Comparison of ENCODE assay signal across 11 cellular contexts in the genomic region with DNA sequence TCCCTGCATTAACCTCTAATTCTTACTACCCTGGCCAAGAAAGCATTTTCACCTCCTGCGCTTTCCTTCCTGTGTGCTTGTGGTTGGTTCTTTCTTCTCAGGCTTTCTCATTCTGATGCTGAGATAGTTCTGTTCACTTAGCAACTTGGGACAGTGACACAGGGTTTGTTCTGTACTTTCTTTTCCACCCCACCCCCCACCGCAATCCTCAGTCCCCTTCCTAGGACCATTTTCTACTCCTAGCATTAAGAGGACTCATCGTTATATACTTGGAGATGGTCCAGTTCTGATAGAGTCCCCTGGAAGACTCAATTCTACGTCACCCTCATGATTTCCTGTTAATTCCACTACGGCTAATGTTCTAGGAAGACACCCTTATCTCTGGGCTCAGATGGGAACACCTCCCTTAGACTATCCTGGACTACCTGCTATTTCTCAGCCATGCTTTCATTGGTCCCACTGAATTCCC. TPM values are rescaled to one million over a fixed set of nuclear protein-coding genes. Genes with fewer than 3 reads are reported as not detected.
DNase-seq lines count a peak whose midpoint lies in the region; ATAC-seq, FAIRE-seq and TF ChIP-seq lines count a peak whose summit lies in the region.
"Not testable (repeated sequence)": the region's sequence is repeated elsewhere in the genome, so short reads cannot be mapped to it uniquely, and the experiment has no call there.
"Had no signal": no experiment of that assay in that cellular context is flagged by ENCODE, and none has a peak within 500 bp of the region (broad histone marks: within the 10 kb centered on the region; RNA-seq: fewer than 3 reads in every experiment).

No MANE protein-coding gene starts in this region.

- not testable (repeated sequence) for TF ChIP-seq POLR2A in GM12892 (IDR thresholded peaks at IDR 0.05; ENCODE audit: low read depth, low read length)

- FAIRE-seq in GM12892 (lab: Jason Lieb, UNC) = peak; percentile 91

- H3K4me1 Mint-ChIP-seq in T-cell = peaks cover 53 to 64% (median 58%) of the 10 kb centered on the region in 3 donors

- CTCF ChIA-PET in T-cell (lab: Charles Lee) = interaction anchor here in 1 of 2 donors (1.0 to 1.4 kb wide), 3 partner anchors 11 to 207 kb away, joined by 3 to 4 read pairs (median 3); partner anchors contain the start of gene DUSP12

- H3K4me3 Mint-ChIP-seq in T-cell = peak overlapping the region; percentile 26 to 88 (median 37)

- H3K36me3 Mint-ChIP-seq in T-cell = not testable (repeated sequence)

- H3K27me3 Mint-ChIP-seq in T-cell = not testable (repeated sequence)

- peak overlapping the region; percentile 62 to 76 for H3K27ac Mint-ChIP-seq in T-cell

- H3K9me3 Mint-ChIP-seq in T-cell = not testable (repeated sequence)

- ATAC-seq in GM19372 (IDR thresholded peaks at IDR 0.05; ENCODE audit: low read depth, unreplicated experiment) = peak; percentile 45
- peak; percentile 42 for ATAC-seq in HG02588 (IDR thresholded peaks at IDR 0.05; ENCODE audit: unreplicated experiment)
- peak; percentile 43 for ATAC-seq in HG03196 (IDR thresholded peaks at IDR 0.05; ENCODE audit: unreplicated experiment)
- ATAC-seq in T-cell (replicated peaks in 1 of 4) = peak; percentile 62 to 77 (median 64)

- DNase-seq in GM12892 (ENCODE audit: insufficient read length) (peak; percentile 23), T-cell (peak in 26 of 34 experiments; percentile 21 to 69 (median 46)), activated T-cell treated with anti-CD3 and anti-CD28 coated beads for 24 hours (ENCODE audit: low read depth) (peak; percentile 58)
- DNase-seq in central memory CD4-positive, alpha-beta T cell = peak; percentile 73
- peak; percentile 28 to 58 for DNase-seq in stimulated activated CD8-positive, alpha-beta memory T cell treated with anti-CD3 and anti-CD28 coated beads, Interleukin-7, amount 100 ng/mL, for 4 hours (ENCODE audit: low read depth in 2 of 2)

- POLR2A ChIA-PET in T-cell (lab: Charles Lee) = not testable (repeated sequence)

RNA-seq across cellular contexts. Expression of gene FCGR3A, which starts 7.5 kb away (rescaled TPM):
- not detected for polyA plus RNA-seq in GM12892 (2012; ENCODE audit: missing spikeins)
- total RNA-seq in T-cell = 10 to 100 TPM in 1 of 5 donors, 1 to 10 TPM in 4; 3.8 to 43.9 (median 4.9) TPM
- total RNA-seq: endodermal cell, HFFc6, PC-9 had no signal

RNA-seq across cellular contexts. Expression of gene HSPA6, which starts 17.8 kb away (rescaled TPM):
- 0.66 TPM for polyA plus RNA-seq in GM12892 (2012; ENCODE audit: missing spikeins)
- total RNA-seq in T-cell = 10 to 100 TPM in 1 of 5 donors, 1 to 10 TPM in 2, under 1 TPM in 1, not detected in 1; 0.30 to 22.7 (median 5.7) TPM
- total RNA-seq: endodermal cell had no signal

RNA-seq across cellular contexts. Expression of gene FCGR2A, which starts 36.9 kb away (rescaled TPM):
- 1.9 TPM for polyA plus RNA-seq in GM12892 (2012; ENCODE audit: missing spikeins)
- total RNA-seq in T-cell = under 1 TPM; 0.49 to 0.80 (median 0.72) TPM
- total RNA-seq: endodermal cell had no signal

Comparison
In these comparisons a context has a peak if more than half of its experiments do, and no peak if none do; other contexts are left out.
1. Peak in every context shown above with its lines: DNase-seq and ATAC-seq.
2. DNase-seq: peak in every context shown above with its lines; median percentile 73 in central memory CD4-positive, alpha-beta T cell; 58 in activated T-cell treated with anti-CD3 and anti-CD28 coated beads for 24 hours; 46 in T-cell; 43 in stimulated activated CD8-positive, alpha-beta memory T cell treated with anti-CD3 and anti-CD28 coated beads, Interleukin-7, amount 100 ng/mL, for 4 hours; 23 in GM12892.